In genomic region chr13:50916701-50917184, GRCh38 we compare ENCODE assay signal across 8 cellular contexts. TPM values are rescaled to one million over a fixed set of nuclear protein-coding genes. Genes with fewer than 3 reads are reported as not detected.
DNase-seq lines count a peak whose midpoint lies in the region; ATAC-seq and TF ChIP-seq lines count a peak whose summit lies in the region.

No MANE protein-coding gene starts in this region.

- no peaks in the 10 kb centered on the region for H3K9me3 ChIP-seq in naive thymus-derived CD4-positive, alpha-beta T cell (ENCODE audit: control insufficient read depth in 2 of 3, low read length in 3 of 3)
- no peaks in the 10 kb centered on the region for H3K9me3 ChIP-seq in PC-3 (ENCODE audit: low read length)

- ATAC-seq in HG02943 (IDR thresholded peaks at IDR 0.05; ENCODE audit: low read depth, unreplicated experiment) (peak; percentile 43), PC-3 (no peak)
- ATAC-seq in naive thymus-derived CD4-positive, alpha-beta T cell = peak; percentile 49

- no TSS peak for BruUV-seq in PC-3 (replicated peaks; lab: Mats Ljungman, UMichigan)

- no peaks in the 10 kb centered on the region for H3K9me2 ChIP-seq in PC-3 (replicated peaks; ENCODE audit: low read length)

- no peak overlapping the region for H3K4me2 ChIP-seq in PC-3 (ENCODE audit: low read length)

- peaks cover 7 to 31% of the 10 kb centered on the region in 2 donors for H3K4me1 ChIP-seq in naive thymus-derived CD4-positive, alpha-beta T cell (ENCODE audit: control insufficient read depth in 2 of 2, insufficient read depth in 2 of 2, low read length in 2 of 2)
- peaks cover 9% of the 10 kb centered on the region; the same call in 1 of the 2 replicates for H3K4me1 ChIP-seq in PC-3 (ENCODE audit: insufficient read depth, low read length)

- peaks cover 67% of the 10 kb centered on the region for H3K4me1 Mint-ChIP-seq in activated T-helper 1 cell treated with anti-CD3 and anti-CD28 coated beads, Interleukin-12 subunit alpha, Interleukin-12 subunit beta, Interleukin-2, Interleukin-4 antibody, amounts not matched to agents 30 ng/mL and 10 ng/mL and 1 ng/mL, durations not matched to agents 14 hours and 24 hours and 36 hours (ENCODE audit: low read depth)
- peaks cover 53 to 78% (median 72%) of the 10 kb centered on the region in 7 donors for H3K4me1 Mint-ChIP-seq in naive thymus-derived CD4-positive, alpha-beta T cell

- H2AFZ ChIP-seq in PC-3 (ENCODE audit: low read length) = no peak overlapping the region

- no peak overlapping the region for H3K9ac ChIP-seq in PC-3 (ENCODE audit: low read length)

- no peak overlapping the region for H3K4me3 ChIP-seq in naive thymus-derived CD4-positive, alpha-beta T cell (ENCODE audit: low read length)
- H3K4me3 ChIP-seq in PC-3 (ENCODE audit: low read length) = no peak overlapping the region

- CTCF ChIA-PET in GM10248 (lab: Yijun Ruan, JAX) = interaction anchor here (1.2 to 4.5 kb wide), 5 partner anchors 7 to 939 kb away, joined by 3 to 19 read pairs (median 7); no protein-coding TSS in a partner anchor
- CTCF ChIA-PET in naive thymus-derived CD4-positive, alpha-beta T cell (lab: Charles Lee) = interaction anchor here (0.9 kb wide), 1 partner anchor 809 kb away, joined by 3 read pairs; no protein-coding TSS in a partner anchor
- CTCF ChIA-PET in PC-3 (lab: Charles Lee) = no interaction called here

- H3K27ac ChIP-seq in naive thymus-derived CD4-positive, alpha-beta T cell (ENCODE audit: low read depth, low read length) = peak overlapping the region; percentile 11
- no peak overlapping the region for H3K27ac ChIP-seq in PC-3 (ENCODE audit: low read length)

- H3K27me3 ChIP-seq in naive thymus-derived CD4-positive, alpha-beta T cell (ENCODE audit: control insufficient read depth in 2 of 2, insufficient read depth in 2 of 2, low read length in 2 of 2) = no peaks in the 10 kb centered on the region
- H3K27me3 ChIP-seq in PC-3 (ENCODE audit: low read length) = no peaks in the 10 kb centered on the region

- H3K36me3 ChIP-seq in naive thymus-derived CD4-positive, alpha-beta T cell (ENCODE audit: control insufficient read depth in 2 of 3, insufficient read depth in 3 of 3, low read length in 3 of 3) = no peaks in the 10 kb centered on the region
- H3K36me3 ChIP-seq in PC-3 (ENCODE audit: low read depth, low read length) = 0 out of 2 replicates have a peak, but pooled peaks cover under 1% of the 10 kb centered on the region

- peaks cover 75% of the 10 kb centered on the region for H3K79me2 ChIP-seq in PC-3 (ENCODE audit: low read length)

- H3K4me3 Mint-ChIP-seq in activated T-helper 1 cell treated with anti-CD3 and anti-CD28 coated beads, Interleukin-12 subunit alpha, Interleukin-12 subunit beta, Interleukin-2, Interleukin-4 antibody, amounts not matched to agents 30 ng/mL and 10 ng/mL and 1 ng/mL, durations not matched to agents 14 hours and 24 hours and 36 hours = peak overlapping the region; percentile 48
- peak overlapping the region; percentile 65 to 81 (median 75) for H3K4me3 Mint-ChIP-seq in naive thymus-derived CD4-positive, alpha-beta T cell

- POLR2A ChIA-PET in GM10248 (lab: Yijun Ruan, JAX) = no interaction called here
- POLR2A ChIA-PET in naive thymus-derived CD4-positive, alpha-beta T cell (lab: Charles Lee) = interaction anchor here (1.3 kb wide), 1 partner anchor 920 kb away, joined by 4 read pairs; the partner anchor contains the start of gene TRIM13
- POLR2A ChIA-PET in PC-3 (lab: Charles Lee; ENCODE audit: unreplicated experiment) = no interaction called here

- TF ChIP-seq CTCF in GM10248 (IDR thresholded peaks at IDR 0.05; ENCODE audit: control extremely low read depth, extremely low read depth, low read depth, missing control alignments) (no peak), PC-3 (conservative IDR thresholded peaks at IDR 0.05; ENCODE audit: low read depth, low read length) (no peak)

- intact Hi-C loops in activated T-helper 1 cell treated with anti-CD3 and anti-CD28 coated beads, Interleukin-12 subunit alpha, Interleukin-12 subunit beta, Interleukin-2, Interleukin-4 antibody, amounts not matched to agents 30 ng/mL and 10 ng/mL and 1 ng/mL, durations not matched to agents 14 hours and 24 hours and 36 hours (cut with micrococcal nuclease) = loop anchor here (10.0 kb wide), 2 partner anchors 888 to 1472 kb away; partner anchors contain the start of genes CAB39L, DHRS12 and SETDB2
- intact Hi-C loops in naive thymus-derived CD4-positive, alpha-beta T cell (cut with micrococcal nuclease) = loop anchor here (10.0 kb wide), 6 partner anchors 202 to 1538 kb away; partner anchors contain the start of genes CKAP2 (in 1 of the 2), VPS36 (in 1 of the 2) and WDFY2 (in 1 of the 2)
- intact Hi-C loops in PC-3 (cut with micrococcal nuclease) = no loop called here

- peaks cover 24% of the 10 kb centered on the region for H3K36me3 Mint-ChIP-seq in activated T-helper 1 cell treated with anti-CD3 and anti-CD28 coated beads, Interleukin-12 subunit alpha, Interleukin-12 subunit beta, Interleukin-2, Interleukin-4 antibody, amounts not matched to agents 30 ng/mL and 10 ng/mL and 1 ng/mL, durations not matched to agents 14 hours and 24 hours and 36 hours (ENCODE audit: low read depth)
- peaks cover 1 to 30% (median 14%) of the 10 kb centered on the region in 5 donors for H3K36me3 Mint-ChIP-seq in naive thymus-derived CD4-positive, alpha-beta T cell

- peak; percentile 20 for DNase-seq in GM10248 (ENCODE audit: extremely low spot score)
- DNase-seq in activated T-helper 1 cell treated with anti-CD3 and anti-CD28 coated beads, Interleukin-12 subunit alpha, Interleukin-12 subunit beta, Interleukin-2, Interleukin-4 antibody, amounts not matched to agents 30 ng/mL and 10 ng/mL and 1 ng/mL, durations not matched to agents 14 hours and 24 hours and 36 hours (ENCODE audit: low spot score) = no peak
- DNase-seq in naive thymus-derived CD4-positive, alpha-beta T cell = no peak
- no peak for DNase-seq in A172 (ENCODE audit: low spot score)
- no peak for DNase-seq in HK-2 (ENCODE audit: unreplicated experiment)
- no peak for DNase-seq in DMS153 treated with DMSO at 0.1 percent for 48 hours (lab: John Stamatoyannopoulos, UW; ENCODE audit: unreplicated experiment)
- no peak for DNase-seq in PC-3

- no peaks in the 10 kb centered on the region for H4K20me1 ChIP-seq in PC-3 (ENCODE audit: low read length)

- H3K9me3 Mint-ChIP-seq in activated T-helper 1 cell treated with anti-CD3 and anti-CD28 coated beads, Interleukin-12 subunit alpha, Interleukin-12 subunit beta, Interleukin-2, Interleukin-4 antibody, amounts not matched to agents 30 ng/mL and 10 ng/mL and 1 ng/mL, durations not matched to agents 14 hours and 24 hours and 36 hours = peaks cover 8% of the 10 kb centered on the region
- H3K9me3 Mint-ChIP-seq in naive thymus-derived CD4-positive, alpha-beta T cell = peaks cover 0 to 4% (median under 1%) of the 10 kb centered on the region in 11 donors

- H3K27me3 Mint-ChIP-seq in activated T-helper 1 cell treated with anti-CD3 and anti-CD28 coated beads, Interleukin-12 subunit alpha, Interleukin-12 subunit beta, Interleukin-2, Interleukin-4 antibody, amounts not matched to agents 30 ng/mL and 10 ng/mL and 1 ng/mL, durations not matched to agents 14 hours and 24 hours and 36 hours (ENCODE audit: insufficient read depth) = no peaks in the 10 kb centered on the region
- H3K27me3 Mint-ChIP-seq in naive thymus-derived CD4-positive, alpha-beta T cell = no peaks in the 10 kb centered on the region

- no peaks in the 10 kb centered on the region for H3F3A ChIP-seq in PC-3 (ENCODE audit: low read length, unreplicated experiment)

- H3K27ac Mint-ChIP-seq in activated T-helper 1 cell treated with anti-CD3 and anti-CD28 coated beads, Interleukin-12 subunit alpha, Interleukin-12 subunit beta, Interleukin-2, Interleukin-4 antibody, amounts not matched to agents 30 ng/mL and 10 ng/mL and 1 ng/mL, durations not matched to agents 14 hours and 24 hours and 36 hours = peak overlapping the region; percentile 86
- peak overlapping the region; percentile 35 to 88 (median 77) for H3K27ac Mint-ChIP-seq in naive thymus-derived CD4-positive, alpha-beta T cell

RNA-seq across cellular contexts. Expression of gene RNASEH2B, which starts 7.2 kb away (rescaled TPM):
- total RNA-seq in activated T-helper 1 cell treated with anti-CD3 and anti-CD28 coated beads, Interleukin-12 subunit alpha, Interleukin-12 subunit beta, Interleukin-2, Interleukin-4 antibody, amounts not matched to agents 30 ng/mL and 10 ng/mL and 1 ng/mL, durations not matched to agents 14 hours and 24 hours and 36 hours = 57.0 and 62.7 TPM in 2 replicates
- 100 to 1,000 TPM in 1 of 5 experiments, 10 to 100 TPM in 4; 65.3 to 105 (median 92.4) TPM for total RNA-seq in naive thymus-derived CD4-positive, alpha-beta T cell
- 10 to 100 TPM; 94.6 to 99.1 TPM for polyA plus RNA-seq in naive thymus-derived CD4-positive, alpha-beta T cell
- 24.3 and 44.2 TPM in 2 replicates for total RNA-seq in A172 (2014; rRNA removed; shearing (Covaris generic))
- total RNA-seq in PC-3 (2014; rRNA removed) = 35.8 and 36.0 TPM in 2 replicates
